In the genomic region with DNA sequence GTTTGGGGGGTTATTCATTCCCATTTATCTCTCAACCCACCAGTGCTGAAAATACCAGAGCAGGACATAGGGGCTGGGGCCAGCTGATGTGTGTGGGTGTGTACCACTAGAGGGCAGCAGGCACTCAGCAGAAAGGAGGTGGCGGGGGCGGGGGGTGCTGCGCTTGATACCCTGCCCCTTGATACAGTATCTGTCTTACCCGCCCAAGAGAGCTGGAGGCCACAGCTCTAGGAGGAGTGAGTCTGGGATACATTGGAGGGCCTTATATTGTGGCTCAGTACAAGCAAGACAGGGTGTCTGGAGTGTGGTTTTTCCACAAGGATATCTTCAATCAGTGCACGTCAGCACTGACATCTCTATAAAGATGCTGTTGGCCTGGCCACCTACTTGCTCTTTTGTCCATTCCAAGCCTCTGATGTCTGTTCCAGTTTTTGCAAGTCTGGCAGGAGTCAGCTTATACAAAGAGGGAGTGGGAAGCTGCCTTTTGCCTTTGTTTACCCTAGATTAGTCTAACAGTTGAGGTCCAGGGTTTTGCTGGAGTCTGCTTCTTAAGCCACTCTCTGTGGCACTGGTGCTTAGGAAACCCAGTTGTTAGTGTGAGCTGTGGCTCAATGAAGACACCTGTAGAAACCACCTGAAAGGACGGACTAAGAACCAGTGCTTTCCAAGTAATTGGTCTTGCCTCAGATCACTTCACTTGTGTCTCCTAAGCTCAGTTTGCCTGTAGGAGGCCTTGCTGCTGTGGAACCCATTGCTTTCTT, we compare ENCODE assay signal across 8 cellular contexts. TPM values are rescaled to one million over a fixed set of nuclear protein-coding genes. Genes with fewer than 3 reads are reported as not detected.
A peak's percentile ranks its signal among the peaks of the same experiment; 100 is the strongest.
DNase-seq lines count a peak whose midpoint lies in the region; ATAC-seq and TF ChIP-seq lines count a peak whose summit lies in the region.

No MANE protein-coding gene starts in this region.

- no peak for ATAC-seq in RWPE2 (ENCODE audit: low read depth)
- no peak for ATAC-seq in left ventricle myocardium superior
- ATAC-seq in HG03571 (IDR thresholded peaks at IDR 0.05; ENCODE audit: unreplicated experiment): no peak

- H3K27ac ChIP-seq in RWPE2 (ENCODE audit: poor library complexity, severe bottlenecking) (peak overlapping the region; percentile 64), ascending aorta (peak overlapping the region in 1 of 2 donors; percentile 11), skin epidermis (peak overlapping the region in 12 of 21 experiments; percentile 6 to 96 (median 44))

- H3K4me3 ChIP-seq in RWPE2 (ENCODE audit: severe bottlenecking) (no peak overlapping the region), ascending aorta (no peak overlapping the region), skin epidermis (no peak overlapping the region)

- H3K36me3 ChIP-seq in RWPE2 (ENCODE audit: low read depth) (peaks cover 73% of the 10 kb centered on the region), ascending aorta (peaks cover 27 to 44% of the 10 kb centered on the region in 2 donors)

- no peaks in the 10 kb centered on the region for H3K9me3 ChIP-seq in RWPE2 (ENCODE audit: severe bottlenecking)
- no peaks in the 10 kb centered on the region for H3K9me3 ChIP-seq in ascending aorta

- in situ Hi-C loops in GM13977 (cut with MboI; ENCODE audit: low pct_unique_long_range_greater_than_20kb, low sequenced_read_pairs, unreplicated experiment): no loop called here

- H3K4me1 ChIP-seq in RWPE2 (ENCODE audit: insufficient read depth, poor library complexity, severe bottlenecking) (peaks cover 4% of the 10 kb centered on the region), ascending aorta (peaks cover 19 to 57% of the 10 kb centered on the region in 2 donors)

- peak; percentile 82 for TF ChIP-seq CTCF in GM13977 (IDR thresholded peaks at IDR 0.05; ENCODE audit: extremely low read depth, insufficient read depth, missing control alignments)
- TF ChIP-seq CTCF in RWPE2 (IDR thresholded peaks at IDR 0.05; ENCODE audit: poor library complexity, severe bottlenecking): peak; percentile 75
- TF ChIP-seq CTCF in ascending aorta (IDR thresholded peaks at IDR 0.05): peak; percentile 24 to 71 (median 52)

- H3K27me3 ChIP-seq in RWPE2 (ENCODE audit: insufficient read depth, poor library complexity, severe bottlenecking) (no peaks in the 10 kb centered on the region), ascending aorta (no peaks in the 10 kb centered on the region)

- intact Hi-C loops in ascending aorta (cut with DNase I): loop anchor here (1.0 to 10.0 kb wide), 2 partner anchors 110 to 555 kb away; partner anchors contain the start of genes PARP3 and RRP9
- intact Hi-C loops in left ventricle myocardium superior (cut with micrococcal nuclease): no loop called here

- DNase-seq in AG08395 (ENCODE audit: low spot score) (peak; percentile 50), GM13977 (ENCODE audit: low spot score) (peak; percentile 66), RWPE2 (ENCODE audit: low spot score) (no peak), ascending aorta (ENCODE audit: low spot score in 2 of 2) (peak in 1 of 2 donors; percentile 72), left ventricle myocardium superior (peak; percentile 66), NCI-H510A (lab: John Stamatoyannopoulos, UW) (no peak)

RNA-seq across cellular contexts. Expression of gene RBM15B, which starts 1.5 kb away (rescaled TPM):
- total RNA-seq in ascending aorta (33.0 TPM), left ventricle myocardium superior (12.6 TPM)

RNA-seq across cellular contexts. Expression of gene MANF, which starts 4.5 kb away (rescaled TPM):
- total RNA-seq in ascending aorta (34.4 TPM), left ventricle myocardium superior (46.2 TPM)

Comparison
In these comparisons a context has a peak if more than half of its experiments do, and no peak if none do; other contexts are left out.
1. DNase-seq: peak in AG08395 (single experiment), GM13977 (single experiment) and left ventricle myocardium superior (single experiment); none in RWPE2 (single experiment) and NCI-H510A (single experiment).
2. Peak in every context shown above with its lines, with median percentiles within 50 percentile points of each other: CTCF ChIP-seq.